8 cellular contexts compared by ENCODE assay signal in the genomic region with DNA sequence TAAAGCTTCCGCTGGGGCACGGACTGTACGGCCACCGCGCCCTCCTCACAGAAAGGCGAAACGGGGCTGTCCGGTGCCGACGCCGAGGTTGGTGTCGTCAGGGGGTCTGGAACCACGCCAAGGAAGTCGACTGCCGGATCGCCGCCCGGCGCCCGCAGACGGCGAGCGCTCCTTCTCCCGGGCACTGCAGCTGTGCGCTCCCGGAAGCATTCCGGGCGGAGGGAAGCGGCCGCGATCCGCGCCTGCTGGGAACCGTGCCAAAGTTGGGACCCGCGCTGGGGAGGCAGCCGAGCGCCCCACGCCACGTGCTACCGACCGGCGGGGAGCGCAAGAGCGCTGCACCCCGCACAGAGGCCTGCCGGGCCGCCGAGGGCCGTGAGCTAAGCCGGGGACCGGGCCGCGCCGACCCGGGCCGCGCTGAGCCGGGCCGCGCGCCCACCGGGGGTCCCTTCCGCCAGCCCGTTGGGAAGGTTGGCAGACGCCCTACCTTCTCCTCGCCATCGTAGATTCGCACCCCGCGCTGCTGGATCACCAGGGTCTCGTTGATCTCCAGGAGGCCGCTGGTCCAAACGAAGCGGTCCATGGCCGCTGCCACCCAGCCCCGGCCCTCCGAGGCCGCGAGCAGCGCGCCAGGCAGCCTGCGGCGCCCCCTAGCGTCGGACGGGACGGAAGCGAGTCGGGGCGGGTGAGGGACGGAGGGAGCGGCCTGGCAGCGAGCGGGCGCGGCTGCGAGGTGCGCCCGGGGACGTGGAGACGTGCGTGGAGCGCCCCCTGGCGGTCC. TPM values are rescaled to one million over a fixed set of nuclear protein-coding genes. Genes with fewer than 3 reads are reported as not detected.
DNase-seq lines count a peak whose midpoint lies in the region; ATAC-seq and TF ChIP-seq lines count a peak whose summit lies in the region.

A gene with protein sequence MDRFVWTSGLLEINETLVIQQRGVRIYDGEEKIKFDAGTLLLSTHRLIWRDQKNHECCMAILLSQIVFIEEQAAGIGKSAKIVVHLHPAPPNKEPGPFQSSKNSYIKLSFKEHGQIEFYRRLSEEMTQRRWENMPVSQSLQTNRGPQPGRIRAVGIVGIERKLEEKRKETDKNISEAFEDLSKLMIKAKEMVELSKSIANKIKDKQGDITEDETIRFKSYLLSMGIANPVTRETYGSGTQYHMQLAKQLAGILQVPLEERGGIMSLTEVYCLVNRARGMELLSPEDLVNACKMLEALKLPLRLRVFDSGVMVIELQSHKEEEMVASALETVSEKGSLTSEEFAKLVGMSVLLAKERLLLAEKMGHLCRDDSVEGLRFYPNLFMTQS (minus strand): TSS at position 623 of the 781 bp plus-strand sequence. CDS start 40 bp downstream, at position 583.

- H2AFZ ChIP-seq in IMR-90 (replicated peaks; ENCODE audit: low read length, poor library complexity) (peak within 1 kb of the TSS; percentile 98), OCI-LY7 (ENCODE audit: low read length) (peak within 1 kb of the TSS; percentile 45)

- peak; percentile 86 for TF ChIP-seq RAD21 in IMR-90 (IDR thresholded peaks at IDR 0.05; ENCODE audit: low read length)

- H2AK5ac ChIP-seq in IMR-90 (ENCODE audit: low read depth, low read length), result no peak within 1 kb of the TSS

- H3K9me2 ChIP-seq in OCI-LY7 (ENCODE audit: insufficient read depth, low read length), result no peaks in the 10 kb centered on the region

- peak within 1 kb of the TSS; percentile 89 for H3K4me2 ChIP-seq in IMR-90 (ENCODE audit: low read depth, low read length)
- peak within 1 kb of the TSS; percentile 93 for H3K4me2 ChIP-seq in OCI-LY7 (ENCODE audit: low read length)

- H3K79me1 ChIP-seq in IMR-90 (ENCODE audit: low read depth in 1 of 2, low read length in 2 of 2), result peaks cover 20 to 37% of the 10 kb centered on the region in 2 experiments; a peak in 3 of 4 replicates

- H4K91ac ChIP-seq in IMR-90 (ENCODE audit: insufficient read depth, low read depth, low read length), result peak within 1 kb of the TSS; percentile 80; the same call in 1 of the 2 replicates

- peak; percentile 73 for DNase-seq in DMS114 treated with DMSO at 0.1 percent for 48 hours (lab: John Stamatoyannopoulos, UW; ENCODE audit: unreplicated experiment)
- peak; percentile 92 for DNase-seq in IMR-90
- peak; percentile 95 for DNase-seq in OCI-LY7 (ENCODE audit: low spot score)
- DNase-seq in activated T-cell treated with anti-CD3 and anti-CD28 coated beads for 24 hours (ENCODE audit: low read depth), result peak; percentile 94
- peak; percentile 96 for DNase-seq in epithelial cell of esophagus (ENCODE audit: low read depth)
- peak; percentile 97 to 99 (median 98) for DNase-seq in mucosa of descending colon
- DNase-seq in stimulated activated CD8-positive, alpha-beta memory T cell treated with anti-CD3 and anti-CD28 coated beads, Interleukin-4, amount 100 ng/mL, for 24 hours (ENCODE audit: low read depth), result peak; percentile 93

- H3K36me3 ChIP-seq in IMR-90 (ENCODE audit: control insufficient read depth, insufficient read depth, low read length) (no peaks in the 10 kb centered on the region), OCI-LY7 (ENCODE audit: insufficient read depth, low read length) (no peaks in the 10 kb centered on the region), mucosa of descending colon (ENCODE audit: low read depth) (no peaks in the 10 kb centered on the region)

- peak within 1 kb of the TSS; percentile 81 for H3K56ac ChIP-seq in IMR-90 (ENCODE audit: extremely low read depth, insufficient read depth, low read length)

- ATAC-seq in GM21526 (IDR thresholded peaks at IDR 0.05; ENCODE audit: low FRiP score, unreplicated experiment), result peak; percentile 63
- ATAC-seq in IMR-90 (ENCODE audit: low read depth), result peak; percentile 86
- peak; percentile 92 for ATAC-seq in mucosa of descending colon

- peak within 1 kb of the TSS; percentile 96 for H3K4ac ChIP-seq in IMR-90 (ENCODE audit: low read depth, low read length)

- POLR2A ChIA-PET in IMR-90 (lab: Charles Lee; ENCODE audit: unreplicated experiment) (interaction anchor here (0.6 to 0.7 kb wide), 2 partner anchors 292 to 535 kb away, joined by 3 to 4 read pairs; no protein-coding TSS in a partner anchor), OCI-LY7 (lab: Charles Lee) (interaction anchor here (1.1 kb wide), 2 partner anchors 9 to 14 kb away, joined by 4 to 6 read pairs; no protein-coding TSS in a partner anchor)

- H3K27ac ChIP-seq in IMR-90 (ENCODE audit: insufficient read depth, low read length), result peak within 1 kb of the TSS; percentile 83
- peak within 1 kb of the TSS; percentile 34 for H3K27ac ChIP-seq in OCI-LY7 (ENCODE audit: low read depth, low read length, poor library complexity, severe bottlenecking)

- in situ Hi-C loops in IMR-90 (cut with MboI; ENCODE audit: low sequenced_read_pairs), result loop anchor here (10.0 to 25.0 kb wide), 3 partner anchors 205 to 438 kb away; a partner anchor contains a TSS

- peak within 1 kb of the TSS; percentile 92 for H3K14ac ChIP-seq in IMR-90 (replicated peaks; ENCODE audit: low read depth, low read length)

- peaks cover 11% of the 10 kb centered on the region for H3K9me1 ChIP-seq in IMR-90 (ENCODE audit: insufficient read depth, low read length)

- peak within 1 kb of the TSS; percentile 81 for H2BK5ac ChIP-seq in IMR-90 (ENCODE audit: low read depth, low read length, poor library complexity, severe bottlenecking)

- peak within 1 kb of the TSS; percentile 81 for H3K9ac ChIP-seq in IMR-90 (ENCODE audit: low read depth, low read length)

- peak within 1 kb of the TSS; percentile 77 for H3K18ac ChIP-seq in IMR-90 (ENCODE audit: low read depth, low read length)

- H3K9me3 ChIP-seq in IMR-90 (ENCODE audit: control insufficient read depth, insufficient read depth, low read length) (no peaks in the 10 kb centered on the region), OCI-LY7 (ENCODE audit: low read length) (no peaks in the 10 kb centered on the region), mucosa of descending colon (no peaks in the 10 kb centered on the region)

- H4K5ac ChIP-seq in IMR-90 (ENCODE audit: low read depth, low read length), result peak within 1 kb of the TSS; percentile 62

- TF ChIP-seq CTCF in IMR-90 (conservative IDR thresholded peaks at IDR 0.05; ENCODE audit: low read depth, low read length) (peak; percentile 99), OCI-LY7 (conservative IDR thresholded peaks at IDR 0.05; ENCODE audit: low read length) (peak; percentile 91), epithelial cell of esophagus (IDR thresholded peaks at IDR 0.05; ENCODE audit: insufficient read depth, low read depth, low read length, missing control alignments) (no peak), mucosa of descending colon (IDR thresholded peaks at IDR 0.05) (peak; percentile 100)

- H3K27me3 ChIP-seq in IMR-90 (ENCODE audit: control insufficient read depth, insufficient read depth, low read length), result no peaks in the 10 kb centered on the region

- peaks cover 21% of the 10 kb centered on the region; the same call in 1 of the 2 replicates for H3K79me2 ChIP-seq in OCI-LY7 (ENCODE audit: insufficient read depth, low read depth, low read length)

- peak; percentile 85 for TF ChIP-seq POLR2A in IMR-90 (IDR thresholded peaks at IDR 0.05; ENCODE audit: low read depth, low read length)

- H4K20me1 ChIP-seq in IMR-90 (ENCODE audit: insufficient read depth, low read length), result peaks cover 5% of the 10 kb centered on the region; the same call in 1 of the 2 replicates
- H4K20me1 ChIP-seq in OCI-LY7 (ENCODE audit: insufficient read depth, low read length), result 0 out of 2 replicates have a peak, but pooled peaks cover 5% of the 10 kb centered on the region

- peak within 1 kb of the TSS; percentile 16; the same call in 1 of the 2 replicates for H2BK20ac ChIP-seq in IMR-90 (ENCODE audit: low read depth, low read length)

- intact Hi-C loops in IMR-90 (cut with micrococcal nuclease) (loop anchor here (2.0 to 10.0 kb wide), 6 partner anchors 103 to 995 kb away; a partner anchor contains a TSS), OCI-LY7 (cut with micrococcal nuclease; ENCODE audit: unreplicated experiment) (loop anchor here (1.0 to 10.0 kb wide), 5 partner anchors 107 to 998 kb away; a partner anchor contains a TSS), mucosa of descending colon (cut with DNase I, micrococcal nuclease) (loop anchor here in 1 of 2 donors (10.0 kb wide), 1 partner anchor 105 kb away; no protein-coding TSS in a partner anchor)

- H2AK9ac ChIP-seq in IMR-90 (replicated peaks; ENCODE audit: low read depth, low read length, poor library complexity), result peak within 1 kb of the TSS; percentile 97

- dilution Hi-C loops in IMR-90 (cut with HindIII; ENCODE audit: low sequenced_read_pairs, unreplicated experiment), result no loop called here

- H3K4me1 ChIP-seq in IMR-90 (ENCODE audit: control insufficient read depth, insufficient read depth, low read length) (peaks cover 7% of the 10 kb centered on the region), OCI-LY7 (ENCODE audit: insufficient read depth, low read length, poor library complexity, severe bottlenecking) (peaks cover 28% of the 10 kb centered on the region), mucosa of descending colon (ENCODE audit: low read depth) (peaks cover 20% of the 10 kb centered on the region)

- BruUV-seq in IMR-90 (replicated peaks; lab: Mats Ljungman, UMichigan) (no TSS peak), OCI-LY7 (replicated peaks; lab: Mats Ljungman, UMichigan) (no TSS peak)

- H3K23ac ChIP-seq in IMR-90 (ENCODE audit: low read depth, low read length), result peak within 1 kb of the TSS; percentile 97

- H3K4me3 ChIP-seq in IMR-90 (ENCODE audit: insufficient read depth, low read depth, low read length), result peak within 1 kb of the TSS; percentile 73
- H3K4me3 ChIP-seq in OCI-LY7 (ENCODE audit: low read depth, low read length, poor library complexity, severe bottlenecking), result peak within 1 kb of the TSS; percentile 75
- peak within 1 kb of the TSS; percentile 85 for H3K4me3 ChIP-seq in epithelial cell of esophagus (ENCODE audit: low read length)
- peak within 1 kb of the TSS; percentile 94 for H3K4me3 ChIP-seq in mucosa of descending colon

- CTCF ChIA-PET in IMR-90 (lab: Yijun Ruan, JAX) (interaction anchor here (0.6 to 1.5 kb wide), 25 partner anchors 9 to 635 kb away, joined by 3 to 7 read pairs (median 4); a partner anchor contains a TSS), OCI-LY7 (lab: Charles Lee; ENCODE audit: unreplicated experiment) (interaction anchor here (0.6 to 0.7 kb wide), 2 partner anchors 104 to 111 kb away, joined by 3 to 4 read pairs; no protein-coding TSS in a partner anchor)

- no peak within 1 kb of the TSS; the same call in 2 of the 3 replicates for H2BK15ac ChIP-seq in IMR-90 (ENCODE audit: low read depth, low read length)

- 0% methylated on average over 62 of the region's 105 CpGs; no CpG with 5 or more reads in 1 of the 2 experiments for WGBS in IMR-90 (ENCODE audit: extremely low coverage in 2 of 2, insufficient read length in 1 of 2), 2 experiments

- H4K8ac ChIP-seq in IMR-90 (ENCODE audit: low read depth in 2 of 2, low read length in 2 of 2), result peak within 1 kb of the TSS; percentile 49 to 98

- H2BK120ac ChIP-seq in IMR-90 (ENCODE audit: low read depth, low read length), result peak within 1 kb of the TSS; percentile 77

RNA-seq across cellular contexts. Expression of the gene that starts here (rescaled TPM):
- 16.7 and 23.1 TPM in 2 replicates for total RNA-seq in IMR-90 (2012; rRNA removed)
- polyA plus RNA-seq in IMR-90 (2012; rRNA removed), result 9.6 and 14.8 TPM in 2 replicates
- 3.0 and 3.3 TPM in 2 replicates for polyA plus RNA-seq in IMR-90 (2012; cell fraction: cytosol; rRNA removed)
- polyA plus RNA-seq in IMR-90 (2012; cell fraction: nucleus; rRNA removed; ENCODE audit: low replicate concordance), result 11.8 and 53.3 TPM in 2 replicates
- total RNA-seq in OCI-LY7 (2014; rRNA removed; shearing (Covaris generic)), result 26.5 and 35.9 TPM in 2 replicates
- 30.6 and 34.5 TPM in 2 replicates for total RNA-seq in OCI-LY7 (2022)
- 10 to 100 TPM; 44.3 to 71.3 (median 58.1) TPM for total RNA-seq in mucosa of descending colon

Comparison
In these comparisons a context has a peak if more than half of its experiments do, and no peak if none do; other contexts are left out.
1. Peak in every context shown above with its lines: DNase-seq, ATAC-seq, H3K4me3 ChIP-seq and H3K27ac ChIP-seq.